ENCODE assay signal across 20 cellular contexts in the genomic region with DNA sequence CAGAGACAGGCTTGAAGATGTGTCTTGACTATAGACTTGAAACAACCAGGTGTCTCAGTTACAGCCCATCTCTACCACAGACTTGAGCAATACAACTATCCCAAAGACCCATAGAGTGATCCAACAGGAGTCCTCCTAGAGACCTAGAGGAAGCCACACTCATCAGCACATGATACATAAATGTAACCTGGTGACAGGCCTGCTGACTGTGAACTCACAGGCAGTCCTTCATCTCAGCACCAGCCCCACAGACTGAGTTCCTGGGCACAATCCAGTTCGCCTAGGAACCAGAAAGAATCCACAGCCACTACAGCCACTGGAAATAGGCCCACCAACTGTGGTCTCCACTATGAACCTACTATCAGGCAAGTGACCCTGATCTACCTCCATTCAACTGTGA.
"Had no signal": no experiment of that assay in that cellular context is flagged by ENCODE, and none has a peak within 500 bp of the region (broad histone marks: within the 10 kb centered on the region; RNA-seq: fewer than 3 reads in every experiment).

No MANE protein-coding gene starts in this region.

- H3K27ac ChIP-seq: SK-N-MC had no signal

- H3K36me3 ChIP-seq: MG63 had no signal

- DNase-seq: Karpas-422, KBM-7, MG63, NCI-H1092, NCI-H1105 treated with DMSO at 0.1 percent for 48 hours, NCI-H1417 treated with DMSO at 0.1 percent for 48 hours, NCI-H146, NCI-H1694 treated with DMSO at 0.1 percent for 48 hours, NCI-H1930, NCI-H2081, NCI-H2107, NCI-H226, NCI-H446, NCI-H510A, NCI-H524 treated with DMSO at 0.1 percent for 48 hours, NCI-H69, NCI-H774, Right ventricle myocardium superior, RPMI8226 had no signal

- H3K27me3 ChIP-seq: MG63 had no signal

- H3K9me3 ChIP-seq: MG63 had no signal

- H3K4me3 ChIP-seq: MG63, SK-N-MC had no signal
